31 cellular contexts compared by ENCODE assay signal in genomic region chr1:176068256-176068655, GRCh38.
"Had no signal": no experiment of that assay in that cellular context is flagged by ENCODE, and none has a peak within 500 bp of the region (broad histone marks: within the 10 kb centered on the region; RNA-seq: fewer than 3 reads in every experiment).

No MANE protein-coding gene starts in this region.

- DNase-seq: activated B cell treated with CpG ODN at 0.5 μM for 24 hours; activated CD4-positive, alpha-beta memory T cell treated with anti-CD3 and anti-CD28 coated beads for 36 hours; activated CD4-positive, alpha-beta T cell treated with anti-CD3 and anti-CD28 coated beads for 48 hours; activated CD4-positive, CD25-positive, alpha-beta regulatory T cell treated with anti-CD3 and anti-CD28 coated beads, Interleukin-2, amount 50 U/mL, for 72 hours; activated CD8-positive, alpha-beta memory T cell treated with anti-CD3 and anti-CD28 coated beads, Interleukin-2, amount 50 U/mL, for 4 hours; activated effector memory CD4-positive, alpha-beta T cell treated with Interleukin-2 at 50 U/mL for 16 hours; activated naive CD4-positive, alpha-beta T cell treated with anti-CD3 and anti-CD28 coated beads, Interleukin-2, amount 50 U/mL, for 16 hours; amniotic stem cell; aorta; body of pancreas; Kasumi-1; KG1; MG63; NCI-H1092; NCI-H1436 treated with DMSO at 0.1 percent for 48 hours; NCI-H1694 treated with DMSO at 0.1 percent for 48 hours; NCI-H2029; NCI-H345; NCI-H524 treated with DMSO at 0.1 percent for 48 hours; NCI-H748 treated with DMSO at 0.1 percent for 48 hours; PC-9; SIG-M5; SW 1271; T-helper 1 cell; T-helper 2 cell; T-helper 9 cell had no signal

- ATAC-seq: body of pancreas, Right ventricle myocardium inferior had no signal

- H3K4me1 Mint-ChIP-seq: activated B cell treated with CpG ODN at 0.5 μM for 24 hours had no signal

- H3K27ac Mint-ChIP-seq: activated B cell treated with CpG ODN at 0.5 μM for 24 hours; activated CD4-positive, alpha-beta memory T cell treated with anti-CD3 and anti-CD28 coated beads for 36 hours; activated T-helper 1 cell treated with anti-CD3 and anti-CD28 coated beads, Interleukin-12 subunit alpha, Interleukin-12 subunit beta, Interleukin-2, Interleukin-4 antibody, amounts not matched to agents 30 ng/mL and 10 ng/mL and 1 ng/mL, durations not matched to agents 14 hours and 24 hours and 36 hours had no signal

- H3K4me3 Mint-ChIP-seq: activated B cell treated with CpG ODN at 0.5 μM for 24 hours; activated CD4-positive, alpha-beta memory T cell treated with anti-CD3 and anti-CD28 coated beads for 36 hours; activated T-helper 1 cell treated with anti-CD3 and anti-CD28 coated beads, Interleukin-12 subunit alpha, Interleukin-12 subunit beta, Interleukin-2, Interleukin-4 antibody, amounts not matched to agents 30 ng/mL and 10 ng/mL and 1 ng/mL, durations not matched to agents 14 hours and 24 hours and 36 hours had no signal

- H3K27ac ChIP-seq: body of pancreas, breast epithelium, PC-9, RWPE1, VCaP had no signal

- H3K36me3 ChIP-seq: breast epithelium had no signal

- H3K9me3 ChIP-seq: body of pancreas, breast epithelium, MG63 had no signal

- H3K9me3 Mint-ChIP-seq: activated B cell treated with CpG ODN at 0.5 μM for 24 hours; activated CD4-positive, alpha-beta memory T cell treated with anti-CD3 and anti-CD28 coated beads for 36 hours; activated T-helper 1 cell treated with anti-CD3 and anti-CD28 coated beads, Interleukin-12 subunit alpha, Interleukin-12 subunit beta, Interleukin-2, Interleukin-4 antibody, amounts not matched to agents 30 ng/mL and 10 ng/mL and 1 ng/mL, durations not matched to agents 14 hours and 24 hours and 36 hours had no signal

- H3K27me3 Mint-ChIP-seq: activated B cell treated with CpG ODN at 0.5 μM for 24 hours; activated CD4-positive, alpha-beta memory T cell treated with anti-CD3 and anti-CD28 coated beads for 36 hours had no signal

- H3K4me3 ChIP-seq: body of pancreas, breast epithelium, MG63, PC-9 had no signal
